14 cellular contexts compared by ENCODE assay signal in genomic region chr3:50268276-50268675, GRCh38. TPM values are rescaled to one million over a fixed set of nuclear protein-coding genes. Genes with fewer than 3 reads are reported as not detected.
DNase-seq lines count a peak whose midpoint lies in the region; ATAC-seq and TF ChIP-seq lines count a peak whose summit lies in the region.
"Had no signal": no experiment of that assay in that cellular context is flagged by ENCODE, and none has a peak within 500 bp of the region (broad histone marks: within the 10 kb centered on the region; RNA-seq: fewer than 3 reads in every experiment).

No MANE protein-coding gene starts in this region.

- no peak for ATAC-seq in T-helper 17 cell
- no peak for ATAC-seq in HG03135 (IDR thresholded peaks at IDR 0.05; ENCODE audit: unreplicated experiment)
- ATAC-seq: effector memory CD8-positive, alpha-beta T cell had no signal

- H3K27ac Mint-ChIP-seq in mesothelial cell of epicardium, result peak overlapping the region; percentile 100
- H3K27ac Mint-ChIP-seq in T-helper 17 cell, result no peak overlapping the region
- H3K27ac Mint-ChIP-seq: effector memory CD8-positive, alpha-beta T cell had no signal

- H3K36me3 ChIP-seq in HEK293 (ENCODE audit: control insufficient read depth in 2 of 2, insufficient read depth in 1 of 2, low read length in 2 of 2), result no peaks in the 10 kb centered on the region
- H3K36me3 ChIP-seq in subcutaneous abdominal adipose tissue (ENCODE audit: control insufficient read depth in 5 of 5, insufficient read depth in 5 of 5, low read length in 5 of 5), result no peaks in the 10 kb centered on the region
- H3K36me3 ChIP-seq: SJSA1 had no signal

- H3K27ac ChIP-seq in HEK293 (ENCODE audit: extremely low read depth, low read depth, low read length) (no peak overlapping the region), cingulate gyrus (ENCODE audit: low read depth, low read length) (peak overlapping the region; percentile 100), subcutaneous abdominal adipose tissue (ENCODE audit: low read depth, low read length) (peak overlapping the region; percentile 83)
- H3K27ac ChIP-seq: SJSA1 had no signal

- H3K4me3 Mint-ChIP-seq in mesothelial cell of epicardium, result peak overlapping the region; percentile 72
- H3K4me3 Mint-ChIP-seq in T-helper 17 cell, result no peak overlapping the region
- H3K4me3 Mint-ChIP-seq: effector memory CD8-positive, alpha-beta T cell had no signal

- peaks cover 4% of the 10 kb centered on the region for H3K27me3 Mint-ChIP-seq in mesothelial cell of epicardium (ENCODE audit: low read depth)
- H3K27me3 Mint-ChIP-seq in T-helper 17 cell, result peaks cover 5% of the 10 kb centered on the region

- H3K27me3 ChIP-seq in subcutaneous abdominal adipose tissue (ENCODE audit: control insufficient read depth in 5 of 5, insufficient read depth in 4 of 5, low read length in 5 of 5), result peaks cover 0 to 3% (median 0%) of the 10 kb centered on the region in 5 donors
- H3K27me3 ChIP-seq: SJSA1 had no signal

- H3K36me3 Mint-ChIP-seq in mesothelial cell of epicardium (peaks cover 3% of the 10 kb centered on the region), T-helper 17 cell (ENCODE audit: low read depth) (peaks cover 3% of the 10 kb centered on the region)

- TF ChIP-seq CTCF in HEK293 (tag by site-specific recombination; IDR thresholded peaks at IDR 0.05) (no peak), mesothelial cell of epicardium (IDR thresholded peaks at IDR 0.05; ENCODE audit: unreplicated experiment) (no peak)

- H3K9me3 Mint-ChIP-seq in mesothelial cell of epicardium, result no peaks in the 10 kb centered on the region
- H3K9me3 Mint-ChIP-seq: effector memory CD8-positive, alpha-beta T cell had no signal

- H3K9ac ChIP-seq in subcutaneous abdominal adipose tissue (ENCODE audit: low read length in 5 of 5), result peak overlapping the region in 1 of 5 donors; percentile 74

- H3K4me1 Mint-ChIP-seq in mesothelial cell of epicardium (peaks cover 82% of the 10 kb centered on the region), T-helper 17 cell (peaks cover 7% of the 10 kb centered on the region)

- no peaks in the 10 kb centered on the region for H3K9me3 ChIP-seq in HEK293 (ENCODE audit: control insufficient read depth, insufficient read depth, low read depth, low read length)
- no peaks in the 10 kb centered on the region for H3K9me3 ChIP-seq in subcutaneous abdominal adipose tissue (ENCODE audit: control insufficient read depth in 5 of 5, low read length in 5 of 5)
- no peaks in the 10 kb centered on the region for H3K9me3 ChIP-seq in T-helper 17 cell (ENCODE audit: control insufficient read depth, low read length, poor library complexity, severe bottlenecking)
- H3K9me3 ChIP-seq: SJSA1 had no signal

- H3K4me1 ChIP-seq in HEK293 (ENCODE audit: control insufficient read depth, insufficient read depth, low read length) (peaks cover 3% of the 10 kb centered on the region; the same call in 1 of the 2 replicates), subcutaneous abdominal adipose tissue (ENCODE audit: control insufficient read depth in 5 of 5, insufficient read depth in 5 of 5, low read length in 5 of 5) (peaks cover 20 to 94% (median 90%) of the 10 kb centered on the region in 5 donors)

- intact Hi-C loops in posterior vena cava (cut with DNase I), result no loop called here

- no peak overlapping the region for H3K4me3 ChIP-seq in HEK293 (ENCODE audit: low read depth, low read length)
- H3K4me3 ChIP-seq in subcutaneous abdominal adipose tissue (ENCODE audit: low read depth in 1 of 5, low read length in 5 of 5), result peak overlapping the region; percentile 7 to 69 (median 48)
- H3K4me3 ChIP-seq: SJSA1 had no signal

- CTCF ChIA-PET in HEK293 (lab: Yijun Ruan, JAX), result no interaction called here

- POLR2A ChIA-PET in HEK293 (lab: Yijun Ruan, JAX), result interaction anchor here (1.7 kb wide), 1 partner anchor 60 kb away, joined by 4 read pairs; the partner anchor contains the start of gene TUSC2

- no peak for DNase-seq in mesothelial cell of epicardium (ENCODE audit: low spot score in 2 of 2, unreplicated experiment in 2 of 2)
- no peak for DNase-seq in posterior vena cava (ENCODE audit: low spot score)
- DNase-seq in activated naive CD4-positive, alpha-beta T cell treated with anti-CD3 and anti-CD28 coated beads, Interleukin-2, amount 50 U/mL, for 16 hours, result no peak
- DNase-seq in T-helper 17 cell, result no peak
- DNase-seq: activated CD8-positive, alpha-beta memory T cell treated with anti-CD3 and anti-CD28 coated beads, Interleukin-2, amount 50 U/mL, for 48 hours; effector memory CD8-positive, alpha-beta T cell; HCEC 1CT; NCI-H1105; NCI-H526 treated with DMSO at 0.1 percent for 48 hours had no signal

TF ChIP-seq in HEK293, 187 proteins besides CTCF, POLR2A, EP300 and RAD21:
- TF ChIP-seq REPIN1 (tag by site-specific recombination; IDR thresholded peaks at IDR 0.05; ENCODE audit: low read depth) (no peak), ZSCAN4 (tag by site-specific recombination; IDR thresholded peaks at IDR 0.05) (peak; percentile 21; the same call in 1 of the 2 replicates)

RNA-seq across cellular contexts. Expression of gene SEMA3B, which starts 0.7 kb away (rescaled TPM):
- 166 to 179 TPM (median 177 TPM) in 3 replicates for total RNA-seq in mesothelial cell of epicardium
- 10 to 100 TPM; 18.6 to 39.7 TPM for total RNA-seq in posterior vena cava
- 1 to 10 TPM; 1.7 to 1.8 TPM for total RNA-seq in T-helper 17 cell

RNA-seq across cellular contexts. Expression of gene LSMEM2, which starts 10.6 kb away (rescaled TPM):
- total RNA-seq in mesothelial cell of epicardium (0.38 to 0.51 TPM (median 0.50 TPM) in 3 replicates), posterior vena cava (under 1 TPM in 1 of 2 donors, not detected in 1; 0.37 TPM), T-helper 17 cell (not detected)
- total RNA-seq: SJSA1 had no signal

RNA-seq across cellular contexts. Expression of gene IFRD2, which starts 24.0 kb away (rescaled TPM):
- total RNA-seq in mesothelial cell of epicardium (40.2 to 47.3 TPM (median 46.9 TPM) in 3 replicates), posterior vena cava (10 to 100 TPM; 47.3 to 53.3 TPM), T-helper 17 cell (10 to 100 TPM; 46.7 to 49.2 TPM)

RNA-seq across cellular contexts. Expression of gene HYAL3, which starts 30.9 kb away (rescaled TPM):
- total RNA-seq in mesothelial cell of epicardium, result 2.9 to 3.0 TPM (median 2.9 TPM) in 3 replicates
- 1 to 10 TPM; 2.5 to 3.9 TPM for total RNA-seq in posterior vena cava
- total RNA-seq in T-helper 17 cell, result 1 to 10 TPM; 2.7 to 3.7 TPM

RNA-seq across cellular contexts. Expression of gene NAA80, which starts 30.9 kb away (rescaled TPM):
- total RNA-seq in mesothelial cell of epicardium (14.5 to 17.3 TPM (median 15.4 TPM) in 3 replicates), posterior vena cava (10 to 100 TPM in 1 of 2 donors, 1 to 10 TPM in 1; 9.1 to 11.1 TPM), T-helper 17 cell (10 to 100 TPM; 35.3 to 42.9 TPM)

Comparison
In these comparisons a context has a peak if more than half of its experiments do, and no peak if none do; other contexts are left out.
1. RNA of gene SEMA3B, which starts 0.7 kb away (total RNA-seq): 166 to 179 TPM in mesothelial cell of epicardium and 18.6 to 39.7 TPM in posterior vena cava; 1.7 to 1.8 TPM in T-helper 17 cell; every median in the first group is over 4 times any median in the second.